4 cellular contexts compared by ENCODE assay signal in the genomic region with DNA sequence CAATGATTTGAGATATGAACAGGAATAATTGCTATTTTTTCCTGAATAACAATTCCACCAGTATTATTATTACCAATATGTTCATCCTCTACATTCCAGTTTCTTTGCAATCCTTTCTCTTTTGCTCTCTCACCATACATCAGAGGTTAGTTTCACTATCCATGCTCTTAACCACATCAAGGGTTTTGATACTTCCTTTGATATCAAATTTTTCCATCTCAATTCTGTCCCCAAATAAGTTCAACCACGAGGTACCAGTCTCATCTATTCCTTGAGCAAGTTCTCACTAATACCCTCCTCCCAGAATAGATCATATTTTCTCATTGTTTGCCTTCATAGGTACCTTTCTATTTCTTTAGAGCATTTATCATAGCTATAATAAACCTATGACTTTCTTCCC. TPM values are rescaled to one million over a fixed set of nuclear protein-coding genes. Genes with fewer than 3 reads are reported as not detected.
"Had no signal": no experiment of that assay in that cellular context is flagged by ENCODE, and none has a peak within 500 bp of the region (broad histone marks: within the 10 kb centered on the region; RNA-seq: fewer than 3 reads in every experiment).

No MANE protein-coding gene starts in this region.

RNA-seq across cellular contexts. Expression of a gene that starts 30.1 kb away (rescaled TPM):
- total RNA-seq: gastrocnemius medialis, lung microvascular endothelial cell, pulmonary artery endothelial cell, SJSA1 had no signal
